In the genomic region with DNA sequence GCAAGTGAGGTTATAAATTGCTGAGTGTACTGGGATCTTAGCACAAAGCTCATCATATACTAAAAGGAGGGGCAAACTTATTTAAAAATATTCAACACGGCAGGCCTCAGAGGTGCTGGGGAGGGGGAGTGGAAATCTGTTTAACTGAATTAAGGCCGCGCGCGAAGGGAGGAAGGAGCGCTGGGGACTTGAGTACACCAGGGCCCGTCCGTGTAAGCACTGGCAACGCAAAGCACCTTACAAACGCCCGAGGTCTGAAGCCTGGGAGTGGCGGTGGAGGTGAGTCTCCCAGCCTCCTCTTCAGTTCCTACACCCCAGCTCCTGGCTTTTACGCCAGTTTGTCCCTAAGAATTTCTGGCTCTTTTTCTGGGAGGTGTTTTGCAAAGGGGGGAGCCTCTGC, we compare ENCODE assay signal across 1 cellular context.
TF ChIP-seq lines count a peak whose summit lies in the region.

No MANE protein-coding gene starts in this region.

TF ChIP-seq in GM23338, 12 proteins besides CTCF, POLR2A, EP300 and RAD21 (continued from another document):
- TF ChIP-seq, protein P1, sequence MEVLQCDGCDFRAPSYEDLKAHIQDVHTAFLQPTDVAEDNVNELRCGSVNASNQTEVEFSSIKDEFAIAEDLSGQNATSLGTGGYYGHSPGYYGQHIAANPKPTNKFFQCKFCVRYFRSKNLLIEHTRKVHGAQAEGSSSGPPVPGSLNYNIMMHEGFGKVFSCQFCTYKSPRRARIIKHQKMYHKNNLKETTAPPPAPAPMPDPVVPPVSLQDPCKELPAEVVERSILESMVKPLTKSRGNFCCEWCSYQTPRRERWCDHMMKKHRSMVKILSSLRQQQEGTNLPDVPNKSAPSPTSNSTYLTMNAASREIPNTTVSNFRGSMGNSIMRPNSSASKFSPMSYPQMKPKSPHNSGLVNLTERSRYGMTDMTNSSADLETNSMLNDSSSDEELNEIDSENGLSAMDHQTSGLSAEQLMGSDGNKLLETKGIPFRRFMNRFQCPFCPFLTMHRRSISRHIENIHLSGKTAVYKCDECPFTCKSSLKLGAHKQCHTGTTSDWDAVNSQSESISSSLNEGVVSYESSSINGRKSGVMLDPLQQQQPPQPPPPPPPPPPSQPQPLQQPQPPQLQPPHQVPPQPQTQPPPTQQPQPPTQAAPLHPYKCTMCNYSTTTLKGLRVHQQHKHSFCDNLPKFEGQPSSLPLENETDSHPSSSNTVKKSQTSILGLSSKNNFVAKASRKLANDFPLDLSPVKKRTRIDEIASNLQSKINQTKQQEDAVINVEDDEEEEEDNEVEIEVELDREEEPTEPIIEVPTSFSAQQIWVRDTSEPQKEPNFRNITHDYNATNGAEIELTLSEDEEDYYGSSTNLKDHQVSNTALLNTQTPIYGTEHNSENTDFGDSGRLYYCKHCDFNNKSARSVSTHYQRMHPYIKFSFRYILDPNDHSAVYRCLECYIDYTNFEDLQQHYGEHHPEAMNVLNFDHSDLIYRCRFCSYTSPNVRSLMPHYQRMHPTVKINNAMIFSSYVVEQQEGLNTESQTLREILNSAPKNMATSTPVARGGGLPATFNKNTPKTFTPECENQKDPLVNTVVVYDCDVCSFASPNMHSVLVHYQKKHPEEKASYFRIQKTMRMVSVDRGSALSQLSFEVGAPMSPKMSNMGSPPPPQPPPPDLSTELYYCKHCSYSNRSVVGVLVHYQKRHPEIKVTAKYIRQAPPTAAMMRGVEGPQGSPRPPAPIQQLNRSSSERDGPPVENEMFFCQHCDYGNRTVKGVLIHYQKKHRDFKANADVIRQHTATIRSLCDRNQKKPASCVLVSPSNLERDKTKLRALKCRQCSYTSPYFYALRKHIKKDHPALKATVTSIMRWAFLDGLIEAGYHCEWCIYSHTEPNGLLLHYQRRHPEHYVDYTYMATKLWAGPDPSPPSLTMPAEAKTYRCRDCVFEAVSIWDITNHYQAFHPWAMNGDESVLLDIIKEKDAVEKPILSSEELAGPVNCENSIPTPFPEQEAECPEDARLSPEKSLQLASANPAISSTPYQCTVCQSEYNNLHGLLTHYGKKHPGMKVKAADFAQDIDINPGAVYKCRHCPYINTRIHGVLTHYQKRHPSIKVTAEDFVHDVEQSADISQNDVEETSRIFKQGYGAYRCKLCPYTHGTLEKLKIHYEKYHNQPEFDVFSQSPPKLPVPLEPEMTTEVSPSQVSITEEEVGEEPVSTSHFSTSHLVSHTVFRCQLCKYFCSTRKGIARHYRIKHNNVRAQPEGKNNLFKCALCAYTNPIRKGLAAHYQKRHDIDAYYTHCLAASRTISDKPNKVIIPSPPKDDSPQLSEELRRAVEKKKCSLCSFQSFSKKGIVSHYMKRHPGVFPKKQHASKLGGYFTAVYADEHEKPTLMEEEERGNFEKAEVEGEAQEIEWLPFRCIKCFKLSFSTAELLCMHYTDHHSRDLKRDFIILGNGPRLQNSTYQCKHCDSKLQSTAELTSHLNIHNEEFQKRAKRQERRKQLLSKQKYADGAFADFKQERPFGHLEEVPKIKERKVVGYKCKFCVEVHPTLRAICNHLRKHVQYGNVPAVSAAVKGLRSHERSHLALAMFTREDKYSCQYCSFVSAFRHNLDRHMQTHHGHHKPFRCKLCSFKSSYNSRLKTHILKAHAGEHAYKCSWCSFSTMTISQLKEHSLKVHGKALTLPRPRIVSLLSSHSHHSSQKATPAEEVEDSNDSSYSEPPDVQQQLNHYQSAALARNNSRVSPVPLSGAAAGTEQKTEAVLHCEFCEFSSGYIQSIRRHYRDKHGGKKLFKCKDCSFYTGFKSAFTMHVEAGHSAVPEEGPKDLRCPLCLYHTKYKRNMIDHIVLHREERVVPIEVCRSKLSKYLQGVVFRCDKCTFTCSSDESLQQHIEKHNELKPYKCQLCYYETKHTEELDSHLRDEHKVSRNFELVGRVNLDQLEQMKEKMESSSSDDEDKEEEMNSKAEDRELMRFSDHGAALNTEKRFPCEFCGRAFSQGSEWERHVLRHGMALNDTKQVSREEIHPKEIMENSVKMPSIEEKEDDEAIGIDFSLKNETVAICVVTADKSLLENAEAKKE (CRISPR knock-in tag; IDR thresholded peaks at IDR 0.05), result no peak
- TF ChIP-seq, protein P2, sequence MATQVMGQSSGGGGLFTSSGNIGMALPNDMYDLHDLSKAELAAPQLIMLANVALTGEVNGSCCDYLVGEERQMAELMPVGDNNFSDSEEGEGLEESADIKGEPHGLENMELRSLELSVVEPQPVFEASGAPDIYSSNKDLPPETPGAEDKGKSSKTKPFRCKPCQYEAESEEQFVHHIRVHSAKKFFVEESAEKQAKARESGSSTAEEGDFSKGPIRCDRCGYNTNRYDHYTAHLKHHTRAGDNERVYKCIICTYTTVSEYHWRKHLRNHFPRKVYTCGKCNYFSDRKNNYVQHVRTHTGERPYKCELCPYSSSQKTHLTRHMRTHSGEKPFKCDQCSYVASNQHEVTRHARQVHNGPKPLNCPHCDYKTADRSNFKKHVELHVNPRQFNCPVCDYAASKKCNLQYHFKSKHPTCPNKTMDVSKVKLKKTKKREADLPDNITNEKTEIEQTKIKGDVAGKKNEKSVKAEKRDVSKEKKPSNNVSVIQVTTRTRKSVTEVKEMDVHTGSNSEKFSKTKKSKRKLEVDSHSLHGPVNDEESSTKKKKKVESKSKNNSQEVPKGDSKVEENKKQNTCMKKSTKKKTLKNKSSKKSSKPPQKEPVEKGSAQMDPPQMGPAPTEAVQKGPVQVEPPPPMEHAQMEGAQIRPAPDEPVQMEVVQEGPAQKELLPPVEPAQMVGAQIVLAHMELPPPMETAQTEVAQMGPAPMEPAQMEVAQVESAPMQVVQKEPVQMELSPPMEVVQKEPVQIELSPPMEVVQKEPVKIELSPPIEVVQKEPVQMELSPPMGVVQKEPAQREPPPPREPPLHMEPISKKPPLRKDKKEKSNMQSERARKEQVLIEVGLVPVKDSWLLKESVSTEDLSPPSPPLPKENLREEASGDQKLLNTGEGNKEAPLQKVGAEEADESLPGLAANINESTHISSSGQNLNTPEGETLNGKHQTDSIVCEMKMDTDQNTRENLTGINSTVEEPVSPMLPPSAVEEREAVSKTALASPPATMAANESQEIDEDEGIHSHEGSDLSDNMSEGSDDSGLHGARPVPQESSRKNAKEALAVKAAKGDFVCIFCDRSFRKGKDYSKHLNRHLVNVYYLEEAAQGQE (IDR thresholded peaks at IDR 0.05; ENCODE audit: unreplicated experiment), result no peak
- TF ChIP-seq JUNB (IDR thresholded peaks at IDR 0.05; ENCODE audit: unreplicated experiment), result no peak
